In genomic region chr21:43369596-43370090, GRCh38 we compare ENCODE assay signal across 20 cellular contexts. TPM values are rescaled to one million over a fixed set of nuclear protein-coding genes. Genes with fewer than 3 reads are reported as not detected.
DNase-seq lines count a peak whose midpoint lies in the region; ATAC-seq and TF ChIP-seq lines count a peak whose summit lies in the region.
"Had no signal": no experiment of that assay in that cellular context is flagged by ENCODE, and none has a peak within 500 bp of the region (broad histone marks: within the 10 kb centered on the region; RNA-seq: fewer than 3 reads in every experiment).

No MANE protein-coding gene starts in this region.

- WGBS in adrenal gland, 4 donors: 54 to 64% (median 58%) methylated on average over 11 to 18 of the region's 18 CpGs
- WGBS in H9 (ENCODE audit: extremely low coverage, insufficient read length, low lambda C conversion rate): no CpG with 5 or more reads among the region's 18 CpGs

- intact Hi-C loops in adrenal gland (cut with DNase I): no loop called here

- H3K4me3 Mint-ChIP-seq in GM23338: no peak overlapping the region
- H3K4me3 Mint-ChIP-seq in stimulated activated naive B cell treated with anti-CD40 and anti-IgM and Interleukin-4, amounts not matched to agents 10 μg/mL and 1 μg/mL and 100 μg/mL, for 72 hours: no peak overlapping the region
- H3K4me3 Mint-ChIP-seq in H9: no peak overlapping the region
- H3K4me3 Mint-ChIP-seq: activated naive CD4-positive, alpha-beta T cell treated with anti-CD3 and anti-CD28 coated beads, Interleukin-2, amount 10 ng/mL, durations not matched to agents 7 days and 5 days; activated T-helper 1 cell treated with anti-CD3 and anti-CD28 coated beads, Interleukin-12 subunit alpha, Interleukin-12 subunit beta, Interleukin-2, Interleukin-4 antibody, amounts not matched to agents 30 ng/mL and 10 ng/mL and 1 ng/mL, durations not matched to agents 14 hours and 24 hours and 36 hours; CD4-positive, alpha-beta T cell; dendritic cell treated with granulocyte-macrophage colony-stimulating factor and Interleukin-4, amounts not matched to agents 40 ng/mL and 50 ng/mL, for 4 days had no signal

- no peak overlapping the region for H2BK5ac ChIP-seq in H9 (ENCODE audit: insufficient read length, low read length)

- H3F3A ChIP-seq in GM23338 (replicated peaks; ENCODE audit: low read depth): no peaks in the 10 kb centered on the region

- no peak overlapping the region for H2AK5ac ChIP-seq in H9 (ENCODE audit: insufficient read length, low read length)

- H3K56ac ChIP-seq in H9 (ENCODE audit: insufficient read length, low read depth, low read length): no peak overlapping the region

- H2BK20ac ChIP-seq in H9 (ENCODE audit: low read depth, low read length, poor library complexity, severe bottlenecking): no peak overlapping the region

- H3K4me3 ChIP-seq in GM23338 (no peak overlapping the region), adrenal gland (peak overlapping the region in 1 of 4 donors; percentile 31)
- H3K4me3 ChIP-seq: lung, testis, uterus had no signal

- no peak overlapping the region for H3K14ac ChIP-seq in H9 (ENCODE audit: insufficient read depth, low read length)

- H3K36me3 ChIP-seq in GM23338 (ENCODE audit: insufficient read depth): no peaks in the 10 kb centered on the region
- no peaks in the 10 kb centered on the region for H3K36me3 ChIP-seq in adrenal gland (replicated peaks in 1 of 2)
- H3K36me3 ChIP-seq: uterus had no signal

- no peaks in the 10 kb centered on the region for H3K9me3 Mint-ChIP-seq in GM23338
- H3K9me3 Mint-ChIP-seq in stimulated activated naive B cell treated with anti-CD40 and anti-IgM and Interleukin-4, amounts not matched to agents 10 μg/mL and 1 μg/mL and 100 μg/mL, for 72 hours: no peaks in the 10 kb centered on the region
- peaks cover 0 to 3% of the 10 kb centered on the region in 2 experiments; a peak in 2 of 5 replicates for H3K9me3 Mint-ChIP-seq in H9
- H3K9me3 Mint-ChIP-seq: activated T-helper 1 cell treated with anti-CD3 and anti-CD28 coated beads, Interleukin-12 subunit alpha, Interleukin-12 subunit beta, Interleukin-2, Interleukin-4 antibody, amounts not matched to agents 30 ng/mL and 10 ng/mL and 1 ng/mL, durations not matched to agents 14 hours and 24 hours and 36 hours; CD4-positive, alpha-beta T cell; dendritic cell treated with granulocyte-macrophage colony-stimulating factor and Interleukin-4, amounts not matched to agents 40 ng/mL and 50 ng/mL, for 4 days had no signal

- no peaks in the 10 kb centered on the region for H3K23me2 ChIP-seq in H9 (ENCODE audit: insufficient read length, low read depth, low read length, poor library complexity, severe bottlenecking)

- H2BK15ac ChIP-seq in H9 (ENCODE audit: low read depth, low read length): no peak overlapping the region

- H3K27me3 Mint-ChIP-seq in GM23338 (ENCODE audit: insufficient read depth, low read depth, poor library complexity) (peaks cover 16% of the 10 kb centered on the region), H9 (ENCODE audit: low read depth) (peaks cover 5% of the 10 kb centered on the region; the same call in 1 of the 2 replicates)
- no peaks in the 10 kb centered on the region for H3K27me3 Mint-ChIP-seq in stimulated activated naive B cell treated with anti-CD40 and anti-IgM and Interleukin-4, amounts not matched to agents 10 μg/mL and 1 μg/mL and 100 μg/mL, for 72 hours
- H3K27me3 Mint-ChIP-seq: CD4-positive, alpha-beta T cell had no signal

- 0 out of 2 replicates have a peak overlapping the region, but pooled peaks have one; percentile 32 for H2AFZ ChIP-seq in GM23338
- no peak overlapping the region for H2AFZ ChIP-seq in H9 (ENCODE audit: low read length)

- H4K91ac ChIP-seq in H9 (ENCODE audit: insufficient read length, low read depth, low read length): no peak overlapping the region

- no peak overlapping the region for H3K9ac ChIP-seq in H9 (ENCODE audit: extremely low read depth, insufficient read length, low read length)
- H3K9ac ChIP-seq: KMS-11 had no signal

- H3K9me3 ChIP-seq in adrenal gland (replicated peaks in 1 of 3) (no peaks in the 10 kb centered on the region), H9 (ENCODE audit: control insufficient read depth, low read depth, low read length) (no peaks in the 10 kb centered on the region)
- H3K9me3 ChIP-seq: testis, uterus had no signal

- no peak overlapping the region for H3K4ac ChIP-seq in H9 (ENCODE audit: low read depth, low read length)

- no peak overlapping the region for H2BK12ac ChIP-seq in H9 (ENCODE audit: insufficient read length, low read depth, low read length)

- no peaks in the 10 kb centered on the region for H3K79me1 ChIP-seq in H9 (ENCODE audit: insufficient read depth, low read depth, low read length, poor library complexity, severe bottlenecking)

- H3K9me2 ChIP-seq in GM23338 (ENCODE audit: insufficient read depth): no peaks in the 10 kb centered on the region

- no peak overlapping the region for H3T11ph ChIP-seq in H9 (ENCODE audit: low read length)

- no peak overlapping the region for H3K23ac ChIP-seq in H9 (ENCODE audit: insufficient read length, low read depth, low read length)

- H4K20me1 ChIP-seq in GM23338 (replicated peaks; ENCODE audit: insufficient read depth) (no peaks in the 10 kb centered on the region), H9 (ENCODE audit: control insufficient read depth, insufficient read depth, insufficient read length) (no peaks in the 10 kb centered on the region)

- no peak overlapping the region for H4K5ac ChIP-seq in H9 (ENCODE audit: insufficient read length, low read depth, low read length)

- H4K8ac ChIP-seq in H9 (replicated peaks; ENCODE audit: insufficient read length, low read depth, low read length): no peak overlapping the region

- H3K27ac Mint-ChIP-seq in GM23338 (no peak overlapping the region; the same call in 1 of the 2 replicates), H9 (peak overlapping the region in 1 of 3 experiments; percentile 82; a peak in 2 of 7 replicates)
- peak overlapping the region; percentile 56 for H3K27ac Mint-ChIP-seq in stimulated activated naive B cell treated with anti-CD40 and anti-IgM and Interleukin-4, amounts not matched to agents 10 μg/mL and 1 μg/mL and 100 μg/mL, for 72 hours
- H3K27ac Mint-ChIP-seq: activated naive CD4-positive, alpha-beta T cell treated with anti-CD3 and anti-CD28 coated beads, Interleukin-2, amount 10 ng/mL, durations not matched to agents 7 days and 5 days; activated T-helper 1 cell treated with anti-CD3 and anti-CD28 coated beads, Interleukin-12 subunit alpha, Interleukin-12 subunit beta, Interleukin-2, Interleukin-4 antibody, amounts not matched to agents 30 ng/mL and 10 ng/mL and 1 ng/mL, durations not matched to agents 14 hours and 24 hours and 36 hours; CD4-positive, alpha-beta T cell; dendritic cell treated with granulocyte-macrophage colony-stimulating factor and Interleukin-4, amounts not matched to agents 40 ng/mL and 50 ng/mL, for 4 days had no signal

- no peak overlapping the region for H3K18ac ChIP-seq in H9 (ENCODE audit: insufficient read length, low read depth, low read length)

- H3K27ac ChIP-seq in GM23338 (ENCODE audit: low read depth) (no peak overlapping the region), adrenal gland (peak overlapping the region in 3 of 5 donors; percentile 18 to 76 (median 62)), foreskin keratinocyte (peak overlapping the region; percentile 86), H9 (ENCODE audit: insufficient read length, low read depth, low read length) (no peak overlapping the region)
- H3K27ac ChIP-seq: KMS-11, testis, uterus, VCaP had no signal

- H3K27me3 ChIP-seq in GM23338 (ENCODE audit: insufficient read depth) (no peaks in the 10 kb centered on the region), adrenal gland (no peaks in the 10 kb centered on the region), foreskin keratinocyte (peaks cover 3% of the 10 kb centered on the region), H9 (ENCODE audit: insufficient read depth, low read length) (no peaks in the 10 kb centered on the region)
- H3K27me3 ChIP-seq: testis, uterus had no signal

- TF ChIP-seq POLR2A in adrenal gland (IDR thresholded peaks at IDR 0.05): no peak

- no peak overlapping the region for H2BK120ac ChIP-seq in H9 (ENCODE audit: low read depth, low read length, poor library complexity, severe bottlenecking)

- H3K79me2 ChIP-seq in GM23338 (replicated peaks; ENCODE audit: insufficient read depth) (no peaks in the 10 kb centered on the region), H9 (ENCODE audit: insufficient read depth, low read length) (no peaks in the 10 kb centered on the region)

- peaks cover 24% of the 10 kb centered on the region for H3K4me1 Mint-ChIP-seq in GM23338
- peaks cover 24 to 43% of the 10 kb centered on the region in 2 donors for H3K4me1 Mint-ChIP-seq in stimulated activated naive B cell treated with anti-CD40 and anti-IgM and Interleukin-4, amounts not matched to agents 10 μg/mL and 1 μg/mL and 100 μg/mL, for 72 hours
- H3K4me1 Mint-ChIP-seq in H9: peaks cover 23 to 33% of the 10 kb centered on the region in 2 experiments
- H3K4me1 Mint-ChIP-seq: activated naive CD4-positive, alpha-beta T cell treated with anti-CD3 and anti-CD28 coated beads, Interleukin-2, amount 10 ng/mL, durations not matched to agents 7 days and 5 days had no signal

- H3K4me2 ChIP-seq in GM23338 (no peak overlapping the region), H9 (ENCODE audit: insufficient read depth, insufficient read length, low read length) (no peak overlapping the region)
- H3K4me2 ChIP-seq: KMS-11 had no signal

- H3K36me3 Mint-ChIP-seq in GM23338 (ENCODE audit: low read depth): no peaks in the 10 kb centered on the region
- no peaks in the 10 kb centered on the region for H3K36me3 Mint-ChIP-seq in stimulated activated naive B cell treated with anti-CD40 and anti-IgM and Interleukin-4, amounts not matched to agents 10 μg/mL and 1 μg/mL and 100 μg/mL, for 72 hours
- no peaks in the 10 kb centered on the region; a peak in 1 of 7 replicates for H3K36me3 Mint-ChIP-seq in H9 (ENCODE audit: insufficient read depth in 1 of 3, low read depth in 3 of 3)
- H3K36me3 Mint-ChIP-seq: activated naive CD4-positive, alpha-beta T cell treated with anti-CD3 and anti-CD28 coated beads, Interleukin-2, amount 10 ng/mL, durations not matched to agents 7 days and 5 days had no signal

- no peak for TF ChIP-seq CTCF in GM23338 (conservative IDR thresholded peaks at IDR 0.05; ENCODE audit: low read depth in 2 of 2)
- TF ChIP-seq CTCF in adrenal gland (IDR thresholded peaks at IDR 0.05): no peak
- no peak for TF ChIP-seq CTCF in foreskin keratinocyte (conservative IDR thresholded peaks at IDR 0.05)
- no peak for TF ChIP-seq CTCF in H9 (conservative IDR thresholded peaks at IDR 0.05)

- H3K4me1 ChIP-seq in GM23338 (ENCODE audit: insufficient read depth) (peaks cover 7% of the 10 kb centered on the region; the same call in 1 of the 2 replicates), adrenal gland (replicated peaks in 1 of 2) (peaks cover 8 to 18% of the 10 kb centered on the region in 2 donors), foreskin keratinocyte (peaks cover 27% of the 10 kb centered on the region), H9 (ENCODE audit: insufficient read depth, low read length) (peaks cover 4% of the 10 kb centered on the region; the same call in 1 of the 2 replicates)
- H3K4me1 ChIP-seq: testis had no signal

- no peak for DNase-seq in GM23338 (ENCODE audit: low spot score)
- peak in 4 of 7 donors; percentile 39 to 64 (median 54) for DNase-seq in adrenal gland
- no peak for DNase-seq in foreskin keratinocyte
- no peak for DNase-seq in stimulated activated naive B cell treated with anti-CD40 and anti-IgM and Interleukin-4, amounts not matched to agents 10 μg/mL and 1 μg/mL and 100 μg/mL, for 72 hours
- DNase-seq in NCI-H82 (lab: John Stamatoyannopoulos, UW): no peak
- DNase-seq in NCI-H345 (lab: John Stamatoyannopoulos, UW): no peak
- DNase-seq in H9: no peak
- DNase-seq: activated naive CD4-positive, alpha-beta T cell treated with anti-CD3 and anti-CD28 coated beads, Interleukin-2, amount 10 ng/mL, durations not matched to agents 7 days and 5 days; CD4-positive, alpha-beta T cell; DMS 273 treated with DMSO at 0.1 percent for 48 hours; kidney glomerular epithelial cell; NCI-H1436 treated with DMSO at 0.1 percent for 48 hours; NCI-H510A treated with DMSO at 0.1 percent for 48 hours; testis; uterus had no signal

- ATAC-seq in GM23338 (no peak), foreskin keratinocyte (no peak)
- no peak for ATAC-seq in stimulated activated naive B cell treated with anti-CD40 and anti-IgM and Interleukin-4, amounts not matched to agents 10 μg/mL and 1 μg/mL and 100 μg/mL, for 72 hours (replicated peaks)

RNA-seq across cellular contexts. Expression of gene SIK1, which starts 57.3 kb away (rescaled TPM):
- 1.1 and 13.8 TPM in 2 replicates for total RNA-seq in GM23338 (2014; rRNA removed; shearing (Covaris generic))
- polyA plus RNA-seq in GM23338 (2016; fragmentation: Nextera tagmentation; extraction: Ambion mirVana) (0.14 and 0.31 TPM in 2 replicates), adrenal gland (10 to 100 TPM in 1 of 3 donors, 1 to 10 TPM in 1, under 1 TPM in 1; 0.84 to 13.2 (median 5.6) TPM), foreskin keratinocyte (0.67 and 11.0 TPM in 2 replicates)
- total RNA-seq in adrenal gland (100 to 1,000 TPM in 1 of 8 donors, 10 to 100 TPM in 2, 1 to 10 TPM in 3, under 1 TPM in 2; 0.55 to 171 (median 4.0) TPM), foreskin keratinocyte (2.8 and 26.8 TPM in 2 replicates), H9 (2021) (5.7 and 6.4 TPM in 2 replicates)

Comparison
In these comparisons a context has a peak if more than half of its experiments do, and no peak if none do; other contexts are left out.
1. DNase-seq: peak in adrenal gland (4 of 7); none in GM23338 (single experiment), foreskin keratinocyte (0 of 2), stimulated activated naive B cell treated with anti-CD40 and anti-IgM and Interleukin-4, amounts not matched to agents 10 μg/mL and 1 μg/mL and 100 μg/mL, for 72 hours (single experiment), NCI-H82 (single experiment), NCI-H345 (single experiment) and H9 (single experiment).
2. H3K27ac ChIP-seq: peak in adrenal gland (3 of 5) and foreskin keratinocyte (single experiment); none in GM23338 (single experiment) and H9 (single experiment).